9 cellular contexts compared by ENCODE assay signal in genomic region chr19:57436392-57436791, GRCh38. TPM values are rescaled to one million over a fixed set of nuclear protein-coding genes. Genes with fewer than 3 reads are reported as not detected.
DNase-seq lines count a peak whose midpoint lies in the region; ATAC-seq and TF ChIP-seq lines count a peak whose summit lies in the region.
"Had no signal": no experiment of that assay in that cellular context is flagged by ENCODE, and none has a peak within 500 bp of the region (broad histone marks: within the 10 kb centered on the region; RNA-seq: fewer than 3 reads in every experiment).

No MANE protein-coding gene starts in this region.

- no peak overlapping the region for H3K27ac ChIP-seq in gastrocnemius medialis

- ATAC-seq in effector memory CD8-positive, alpha-beta T cell (replicated peaks): no peak
- ATAC-seq in gastrocnemius medialis: no peak

- no peak for TF ChIP-seq POLR2A in gastrocnemius medialis (IDR thresholded peaks at IDR 0.05)

- peak overlapping the region in 1 of 4 donors; percentile 92 for H3K4me3 ChIP-seq in gastrocnemius medialis

- H3K4me1 Mint-ChIP-seq in effector memory CD8-positive, alpha-beta T cell (ENCODE audit: low read depth in 2 of 2): peaks cover 30 to 37% of the 10 kb centered on the region in 2 donors
- H3K4me1 Mint-ChIP-seq in neural crest cell: peaks cover 28% of the 10 kb centered on the region

- H3K9me3 Mint-ChIP-seq in effector memory CD8-positive, alpha-beta T cell: peaks cover 4 to 32% of the 10 kb centered on the region in 2 donors
- H3K9me3 Mint-ChIP-seq in neural crest cell: peaks cover 19% of the 10 kb centered on the region

- TF ChIP-seq CTCF in neural crest cell (conservative IDR thresholded peaks at IDR 0.05): no peak
- TF ChIP-seq CTCF in gastrocnemius medialis (IDR thresholded peaks at IDR 0.05 in 4 of 5, conservative IDR thresholded peaks at IDR 0.05 in 1 of 5): no peak

- no peaks in the 10 kb centered on the region for H3K9me3 ChIP-seq in gastrocnemius medialis
- H3K9me3 ChIP-seq: testis had no signal

- H3K36me3 Mint-ChIP-seq in effector memory CD8-positive, alpha-beta T cell (ENCODE audit: insufficient read depth): peaks cover 8% of the 10 kb centered on the region
- H3K36me3 Mint-ChIP-seq in neural crest cell (ENCODE audit: low read depth): peaks cover 41% of the 10 kb centered on the region

- no peaks in the 10 kb centered on the region for H3K27me3 Mint-ChIP-seq in effector memory CD8-positive, alpha-beta T cell
- no peaks in the 10 kb centered on the region for H3K27me3 Mint-ChIP-seq in neural crest cell (ENCODE audit: low read depth)

- peaks cover 0 to 9% of the 10 kb centered on the region in 2 donors for H3K36me3 ChIP-seq in gastrocnemius medialis

- in situ Hi-C loops in gastrocnemius medialis (cut with MboI; ENCODE audit: low sequenced_read_pairs in 4 of 4): no loop called here

- H3K27ac Mint-ChIP-seq in effector memory CD8-positive, alpha-beta T cell: peak overlapping the region; percentile 92 to 95
- no peak overlapping the region for H3K27ac Mint-ChIP-seq in neural crest cell (ENCODE audit: unreplicated experiment)

- no peaks in the 10 kb centered on the region for H3K27me3 ChIP-seq in gastrocnemius medialis
- H3K27me3 ChIP-seq: testis had no signal

- peak overlapping the region; percentile 92 to 98 for H3K4me3 Mint-ChIP-seq in effector memory CD8-positive, alpha-beta T cell
- peak overlapping the region; percentile 98 for H3K4me3 Mint-ChIP-seq in neural crest cell

- H3K4me1 ChIP-seq in gastrocnemius medialis: peaks cover 14 to 17% of the 10 kb centered on the region in 2 donors
- H3K4me1 ChIP-seq: testis had no signal

- intact Hi-C loops in gastrocnemius medialis (cut with DNase I; ENCODE audit: low total_unique reads): loop anchor here (5.0 to 10.0 kb wide), 2 partner anchors 74 to 1122 kb away; partner anchors contain the start of genes TRAPPC2B, ZNF547 and ZSCAN5A

- DNase-seq in ELR (ENCODE audit: low read depth) (peak; percentile 8), OCI-M2 (lab: John Stamatoyannopoulos, UW; ENCODE audit: unreplicated experiment) (peak; percentile 16), neural crest cell (ENCODE audit: low read depth, low spot score) (no peak), NCI-H2081 (lab: John Stamatoyannopoulos, UW) (no peak), gastrocnemius medialis (no peak), glomerular visceral epithelial cell (ENCODE audit: extremely low spot score) (no peak), SK-N-DZ (ENCODE audit: low spot score) (no peak)
- DNase-seq in effector memory CD8-positive, alpha-beta T cell: no peak
- DNase-seq: testis had no signal

RNA-seq across cellular contexts. Expression of gene ZNF749, which starts 1.3 kb away (rescaled TPM):
- total RNA-seq in neural crest cell: 26.1 and 26.3 TPM in 2 replicates
- total RNA-seq in gastrocnemius medialis: 10 to 100 TPM in 1 of 4 donors, 1 to 10 TPM in 3; 3.1 to 11.4 (median 3.9) TPM
- polyA plus RNA-seq in SK-N-DZ (2014; cell fraction: cytosol; rRNA removed): 10.9 and 17.0 TPM in 2 replicates
- polyA plus RNA-seq in SK-N-DZ (2014; cell fraction: nucleus; rRNA removed): 5.1 and 11.5 TPM in 2 replicates

RNA-seq across cellular contexts. Expression of gene VN1R1, which starts 20.5 kb away (rescaled TPM):
- 0.72 and 0.82 TPM in 2 replicates for total RNA-seq in neural crest cell
- 1 to 10 TPM in 2 of 4 donors, under 1 TPM in 1, not detected in 1; 0.60 to 3.2 (median 1.3) TPM for total RNA-seq in gastrocnemius medialis
- polyA plus RNA-seq in SK-N-DZ (2014; cell fraction: cytosol; rRNA removed): 0.36 and 0.69 TPM in 2 replicates
- 0.79 TPM in 2 replicates for polyA plus RNA-seq in SK-N-DZ (2014; cell fraction: nucleus; rRNA removed)

RNA-seq across cellular contexts. Expression of gene ZNF17, which starts 25.4 kb away (rescaled TPM):
- total RNA-seq in neural crest cell: 9.2 and 11.3 TPM in 2 replicates
- total RNA-seq in gastrocnemius medialis: 1 to 10 TPM; 3.3 to 6.4 (median 5.4) TPM
- polyA plus RNA-seq in SK-N-DZ (2014; cell fraction: cytosol; rRNA removed): 4.1 and 4.8 TPM in 2 replicates
- polyA plus RNA-seq in SK-N-DZ (2014; cell fraction: nucleus; rRNA removed): 4.4 and 13.5 TPM in 2 replicates

RNA-seq across cellular contexts. Expression of gene ZNF772, which starts 41.0 kb away (rescaled TPM):
- total RNA-seq in neural crest cell (14.6 and 14.9 TPM in 2 replicates), gastrocnemius medialis (10 to 100 TPM in 3 of 4 donors, 1 to 10 TPM in 1; 8.3 to 26.7 (median 17.6) TPM)
- 6.6 and 7.3 TPM in 2 replicates for polyA plus RNA-seq in SK-N-DZ (2014; cell fraction: cytosol; rRNA removed)
- polyA plus RNA-seq in SK-N-DZ (2014; cell fraction: nucleus; rRNA removed): 2.7 and 2.9 TPM in 2 replicates

RNA-seq across cellular contexts. Expression of gene ZNF548, which starts 46.7 kb away (rescaled TPM):
- 22.1 and 22.4 TPM in 2 replicates for total RNA-seq in neural crest cell
- total RNA-seq in gastrocnemius medialis: 10 to 100 TPM in 1 of 4 donors, 1 to 10 TPM in 3; 6.1 to 10.4 (median 8.3) TPM
- polyA plus RNA-seq in SK-N-DZ (2014; cell fraction: cytosol; rRNA removed): 9.0 and 12.3 TPM in 2 replicates
- 10.2 and 13.7 TPM in 2 replicates for polyA plus RNA-seq in SK-N-DZ (2014; cell fraction: nucleus; rRNA removed)

Comparison
In these comparisons a context has a peak if more than half of its experiments do, and no peak if none do; other contexts are left out.
1. DNase-seq: peak in ELR (single experiment) and OCI-M2 (single experiment); none in effector memory CD8-positive, alpha-beta T cell (0 of 3), neural crest cell (single experiment), NCI-H2081 (0 of 2), gastrocnemius medialis (0 of 2), glomerular visceral epithelial cell (single experiment) and SK-N-DZ (single experiment).